Comparison of ENCODE assay signal across 16 cellular contexts in the genomic region with DNA sequence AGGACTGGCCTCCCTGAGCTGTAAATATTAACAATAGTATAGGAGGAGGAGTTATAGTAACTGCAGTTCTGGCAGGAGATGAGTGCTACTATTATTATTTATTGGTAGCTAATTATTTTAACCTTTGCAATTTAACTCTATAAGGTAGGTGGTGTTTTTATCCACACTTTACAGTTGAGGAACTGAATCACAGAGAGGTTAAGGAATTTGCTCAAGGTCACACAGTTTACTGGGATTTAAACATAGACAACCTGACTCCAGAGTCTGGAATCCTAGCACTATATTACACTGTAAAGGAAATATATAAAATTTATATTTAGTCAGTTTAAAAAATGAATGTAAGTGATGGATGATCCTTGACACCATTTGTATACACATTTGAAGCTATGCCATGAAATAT. TPM values are rescaled to one million over a fixed set of nuclear protein-coding genes. Genes with fewer than 3 reads are reported as not detected.
A peak's percentile ranks its signal among the peaks of the same experiment; 100 is the strongest.
DNase-seq lines count a peak whose midpoint lies in the region; ATAC-seq and TF ChIP-seq lines count a peak whose summit lies in the region.
"Had no signal": no experiment of that assay in that cellular context is flagged by ENCODE, and none has a peak within 500 bp of the region (broad histone marks: within the 10 kb centered on the region; RNA-seq: fewer than 3 reads in every experiment).

No MANE protein-coding gene starts in this region.

- H3K4ac ChIP-seq in mesenchymal stem cell (ENCODE audit: low read depth in 1 of 2, low read length in 2 of 2): no peak overlapping the region

- H3K9me3 Mint-ChIP-seq in stimulated activated naive CD8-positive, alpha-beta T cell treated with anti-CD3 and anti-CD28 coated beads, Interleukin-15, Interleukin-2, amounts not matched to agents 100 ng/mL and 50 ng/mL, for 24 hours: no peaks in the 10 kb centered on the region
- H3K9me3 Mint-ChIP-seq in activated T-helper 2 cell treated with anti-CD3 and anti-CD28 coated beads, Interferon-gamma antibody, Interleukin-2, Interleukin-4, amounts not matched to agents 10 μg/mL and 5 μg/mL and 100 μg/mL, durations not matched to agents 14 hours and 24 hours and 36 hours: no peaks in the 10 kb centered on the region

- H4K91ac ChIP-seq in mesenchymal stem cell (ENCODE audit: low read length): no peak overlapping the region

- H3K14ac ChIP-seq in mesenchymal stem cell (ENCODE audit: low read length in 2 of 2): no peak overlapping the region

- no peak for TF ChIP-seq POLR2A in thyroid gland (IDR thresholded peaks at IDR 0.05)

- intact Hi-C loops in activated T-helper 2 cell treated with anti-CD3 and anti-CD28 coated beads, Interferon-gamma antibody, Interleukin-2, Interleukin-4, amounts not matched to agents 10 μg/mL and 5 μg/mL and 100 μg/mL, durations not matched to agents 14 hours and 24 hours and 36 hours (cut with micrococcal nuclease): no loop called here
- intact Hi-C loops in lower lobe of right lung (cut with DNase I): no loop called here
- intact Hi-C loops in thyroid gland (cut with DNase I): no loop called here

- H3K27ac ChIP-seq in lower lobe of right lung (peak overlapping the region; percentile 4), mesenchymal stem cell (ENCODE audit: low read length, poor library complexity, severe bottlenecking) (no peak overlapping the region), thyroid gland (no peak overlapping the region)

- no peak overlapping the region for H2BK5ac ChIP-seq in mesenchymal stem cell (ENCODE audit: low read depth, low read length, poor library complexity, severe bottlenecking)

- H3K4me1 Mint-ChIP-seq in stimulated activated naive CD8-positive, alpha-beta T cell treated with anti-CD3 and anti-CD28 coated beads, Interleukin-15, Interleukin-2, amounts not matched to agents 100 ng/mL and 50 ng/mL, for 24 hours (ENCODE audit: low read depth): peaks cover 18% of the 10 kb centered on the region
- peaks cover 10% of the 10 kb centered on the region for H3K4me1 Mint-ChIP-seq in activated T-helper 2 cell treated with anti-CD3 and anti-CD28 coated beads, Interferon-gamma antibody, Interleukin-2, Interleukin-4, amounts not matched to agents 10 μg/mL and 5 μg/mL and 100 μg/mL, durations not matched to agents 14 hours and 24 hours and 36 hours (ENCODE audit: low read depth)

- H3K27me3 Mint-ChIP-seq in stimulated activated naive CD8-positive, alpha-beta T cell treated with anti-CD3 and anti-CD28 coated beads, Interleukin-15, Interleukin-2, amounts not matched to agents 100 ng/mL and 50 ng/mL, for 24 hours: peaks cover 26% of the 10 kb centered on the region
- H3K27me3 Mint-ChIP-seq in activated T-helper 2 cell treated with anti-CD3 and anti-CD28 coated beads, Interferon-gamma antibody, Interleukin-2, Interleukin-4, amounts not matched to agents 10 μg/mL and 5 μg/mL and 100 μg/mL, durations not matched to agents 14 hours and 24 hours and 36 hours (ENCODE audit: low read depth): peaks cover 37% of the 10 kb centered on the region

- H4K8ac ChIP-seq in mesenchymal stem cell (ENCODE audit: low read length): no peak overlapping the region

- ATAC-seq in stimulated activated naive CD8-positive, alpha-beta T cell treated with anti-CD3 and anti-CD28 coated beads, Interleukin-15, Interleukin-2, amounts not matched to agents 100 U/mL and 50 U/mL, for 24 hours: no peak
- no peak for ATAC-seq in lower lobe of right lung
- ATAC-seq in GM21619 (IDR thresholded peaks at IDR 0.05; ENCODE audit: unreplicated experiment): no peak
- ATAC-seq in GM21786 (IDR thresholded peaks at IDR 0.05; ENCODE audit: unreplicated experiment): no peak

- H3K9me3 ChIP-seq in lower lobe of right lung (no peaks in the 10 kb centered on the region), mesenchymal stem cell (ENCODE audit: control insufficient read depth, low read length) (no peaks in the 10 kb centered on the region), thyroid gland (no peaks in the 10 kb centered on the region)

- H3K27me3 ChIP-seq in lower lobe of right lung (ENCODE audit: low read depth) (no peaks in the 10 kb centered on the region), mesenchymal stem cell (ENCODE audit: control insufficient read depth in 1 of 2, insufficient read depth in 1 of 2, low read length in 2 of 2) (peaks cover 0 to 12% of the 10 kb centered on the region in 2 experiments), thyroid gland (no peaks in the 10 kb centered on the region)

- H2BK120ac ChIP-seq in mesenchymal stem cell (ENCODE audit: low read depth, low read length): no peak overlapping the region

- H3K9ac ChIP-seq in mesenchymal stem cell (ENCODE audit: low read length): no peak overlapping the region

- no peak overlapping the region for H3K18ac ChIP-seq in mesenchymal stem cell (ENCODE audit: low read depth in 1 of 2, low read length in 2 of 2)

- no peak overlapping the region for H2AK5ac ChIP-seq in mesenchymal stem cell (ENCODE audit: low read length, severe bottlenecking)

- no peak overlapping the region for H2AFZ ChIP-seq in mesenchymal stem cell (ENCODE audit: low read depth, low read length)

- no peak overlapping the region for H3K27ac Mint-ChIP-seq in stimulated activated naive CD8-positive, alpha-beta T cell treated with anti-CD3 and anti-CD28 coated beads, Interleukin-15, Interleukin-2, amounts not matched to agents 100 ng/mL and 50 ng/mL, for 24 hours
- H3K27ac Mint-ChIP-seq in activated T-helper 2 cell treated with anti-CD3 and anti-CD28 coated beads, Interferon-gamma antibody, Interleukin-2, Interleukin-4, amounts not matched to agents 10 μg/mL and 5 μg/mL and 100 μg/mL, durations not matched to agents 14 hours and 24 hours and 36 hours: no peak overlapping the region

- peak overlapping the region; percentile 24 for H3K4me3 Mint-ChIP-seq in stimulated activated naive CD8-positive, alpha-beta T cell treated with anti-CD3 and anti-CD28 coated beads, Interleukin-15, Interleukin-2, amounts not matched to agents 100 ng/mL and 50 ng/mL, for 24 hours
- H3K4me3 Mint-ChIP-seq in activated T-helper 2 cell treated with anti-CD3 and anti-CD28 coated beads, Interferon-gamma antibody, Interleukin-2, Interleukin-4, amounts not matched to agents 10 μg/mL and 5 μg/mL and 100 μg/mL, durations not matched to agents 14 hours and 24 hours and 36 hours (ENCODE audit: low read depth): peak overlapping the region; percentile 49

- TF ChIP-seq CTCF in lower lobe of right lung (IDR thresholded peaks at IDR 0.05): no peak
- no peak for TF ChIP-seq CTCF in thyroid gland (IDR thresholded peaks at IDR 0.05)

- no peak overlapping the region for H2BK15ac ChIP-seq in mesenchymal stem cell (ENCODE audit: low read depth, poor library complexity, severe bottlenecking)

- no peak overlapping the region for H3K4me2 ChIP-seq in mesenchymal stem cell (ENCODE audit: low read length, poor library complexity, severe bottlenecking)

- peak overlapping the region; percentile 70 for H3K4me3 ChIP-seq in lower lobe of right lung
- H3K4me3 ChIP-seq in mesenchymal stem cell (ENCODE audit: insufficient read depth in 1 of 2, low read depth in 1 of 2, low read length in 2 of 2): no peak overlapping the region
- no peak overlapping the region for H3K4me3 ChIP-seq in thyroid gland (replicated peaks in 1 of 3)
- H3K4me3 ChIP-seq: lung had no signal

- H3K36me3 ChIP-seq in lower lobe of right lung (no peaks in the 10 kb centered on the region), mesenchymal stem cell (ENCODE audit: control insufficient read depth in 1 of 2, insufficient read depth in 2 of 2, low read depth in 1 of 2, low read length in 2 of 2) (no peaks in the 10 kb centered on the region), thyroid gland (no peaks in the 10 kb centered on the region)

- H2BK12ac ChIP-seq in mesenchymal stem cell (ENCODE audit: low read length in 2 of 2): no peak overlapping the region

- H3K36me3 Mint-ChIP-seq in stimulated activated naive CD8-positive, alpha-beta T cell treated with anti-CD3 and anti-CD28 coated beads, Interleukin-15, Interleukin-2, amounts not matched to agents 100 ng/mL and 50 ng/mL, for 24 hours (ENCODE audit: low read depth): no peaks in the 10 kb centered on the region
- no peaks in the 10 kb centered on the region for H3K36me3 Mint-ChIP-seq in activated T-helper 2 cell treated with anti-CD3 and anti-CD28 coated beads, Interferon-gamma antibody, Interleukin-2, Interleukin-4, amounts not matched to agents 10 μg/mL and 5 μg/mL and 100 μg/mL, durations not matched to agents 14 hours and 24 hours and 36 hours (ENCODE audit: low read depth)

- no peak for DNase-seq in stimulated activated naive CD8-positive, alpha-beta T cell treated with anti-CD3 and anti-CD28 coated beads, Interleukin-15, Interleukin-2, amounts not matched to agents 100 U/mL and 50 U/mL, for 24 hours
- no peak for DNase-seq in activated T-helper 2 cell treated with anti-CD3 and anti-CD28 coated beads, Interferon-gamma antibody, Interleukin-2, Interleukin-4, amounts not matched to agents 10 μg/mL and 5 μg/mL and 100 μg/mL, durations not matched to agents 14 hours and 24 hours and 36 hours (ENCODE audit: low spot score)
- DNase-seq in lower lobe of right lung (no peak), mesenchymal stem cell (no peak), thyroid gland (no peak)
- DNase-seq: activated CD8-positive, alpha-beta memory T cell treated with anti-CD3 and anti-CD28 coated beads, Interleukin-2, amount 50 U/mL, for 4 hours; DMS53; NCI-H1092; NCI-H226; small intestine had no signal

- no peaks in the 10 kb centered on the region for H3K4me1 ChIP-seq in lower lobe of right lung
- H3K4me1 ChIP-seq in mesenchymal stem cell (ENCODE audit: control insufficient read depth, insufficient read depth, low read depth, low read length): peaks cover 5% of the 10 kb centered on the region
- H3K4me1 ChIP-seq in thyroid gland: peaks cover 0 to 9% of the 10 kb centered on the region in 2 donors

- H3K23ac ChIP-seq in mesenchymal stem cell (ENCODE audit: low read length in 2 of 2): no peak overlapping the region

- no peaks in the 10 kb centered on the region for H3K79me1 ChIP-seq in mesenchymal stem cell (replicated peaks; ENCODE audit: low read length, poor library complexity, severe bottlenecking)

RNA-seq across cellular contexts. Expression of a gene that starts 2.1 kb away (rescaled TPM):
- total RNA-seq in activated T-helper 2 cell treated with anti-CD3 and anti-CD28 coated beads, Interferon-gamma antibody, Interleukin-2, Interleukin-4, amounts not matched to agents 10 μg/mL and 5 μg/mL and 100 μg/mL, durations not matched to agents 14 hours and 24 hours and 36 hours: not detected in 2 replicates
- total RNA-seq in lower lobe of right lung: 8.5 TPM
- polyA plus RNA-seq in mesenchymal stem cell (2013, experiment 1 of 2): 0.28 TPM
- polyA plus RNA-seq in mesenchymal stem cell (2013, experiment 2 of 2): not detected
- not detected for total RNA-seq in thyroid gland
- total RNA-seq: osteocyte had no signal

RNA-seq across cellular contexts. Expression of a gene that starts 44.4 kb away (rescaled TPM):
- total RNA-seq in activated T-helper 2 cell treated with anti-CD3 and anti-CD28 coated beads, Interferon-gamma antibody, Interleukin-2, Interleukin-4, amounts not matched to agents 10 μg/mL and 5 μg/mL and 100 μg/mL, durations not matched to agents 14 hours and 24 hours and 36 hours: 41.4 and 42.0 TPM in 2 replicates
- total RNA-seq in lower lobe of right lung (not detected), thyroid gland (under 1 TPM; 0.11 to 0.94 (median 0.46) TPM)
- polyA plus RNA-seq in mesenchymal stem cell (2013, experiment 1 of 2): not detected
- not detected for polyA plus RNA-seq in mesenchymal stem cell (2013, experiment 2 of 2)
- total RNA-seq: osteocyte had no signal

RNA-seq across cellular contexts. Expression of a gene that starts 57.2 kb away (rescaled TPM):
- 0.30 and 0.32 TPM in 2 replicates for total RNA-seq in activated T-helper 2 cell treated with anti-CD3 and anti-CD28 coated beads, Interferon-gamma antibody, Interleukin-2, Interleukin-4, amounts not matched to agents 10 μg/mL and 5 μg/mL and 100 μg/mL, durations not matched to agents 14 hours and 24 hours and 36 hours
- total RNA-seq in lower lobe of right lung (1.9 TPM), thyroid gland (under 1 TPM in 1 of 4 donors, not detected in 3; 0.56 TPM)
- polyA plus RNA-seq in mesenchymal stem cell (2013, experiment 1 of 2): not detected
- not detected for polyA plus RNA-seq in mesenchymal stem cell (2013, experiment 2 of 2)
- total RNA-seq: H4, osteocyte had no signal

Comparison
In these comparisons a context has a peak if more than half of its experiments do, and no peak if none do; other contexts are left out.
1. RNA of a gene that starts 44.4 kb away (total RNA-seq): 41.4 to 42.0 TPM in activated T-helper 2 cell treated with anti-CD3 and anti-CD28 coated beads, Interferon-gamma antibody, Interleukin-2, Interleukin-4, amounts not matched to agents 10 μg/mL and 5 μg/mL and 100 μg/mL, durations not matched to agents 14 hours and 24 hours and 36 hours; 0.11 to 0.94 TPM in thyroid gland and not detected in lower lobe of right lung (single experiment); every median in the first group is over 10 times any median in the second.